Comparison of ENCODE assay signal across 21 cellular contexts in genomic region chr13:36029171-36029570, GRCh38.
DNase-seq lines count a peak whose midpoint lies in the region; ATAC-seq and TF ChIP-seq lines count a peak whose summit lies in the region.
"Had no signal": no experiment of that assay in that cellular context is flagged by ENCODE, and none has a peak within 500 bp of the region (broad histone marks: within the 10 kb centered on the region; RNA-seq: fewer than 3 reads in every experiment).

No MANE protein-coding gene starts in this region.

- H3K4me3 ChIP-seq in breast epithelium (no peak overlapping the region), epithelial cell of esophagus (ENCODE audit: low read length) (no peak overlapping the region)
- H3K4me3 ChIP-seq: lung, prostate gland, SK-N-MC, vagina had no signal

- no peaks in the 10 kb centered on the region for H3K36me3 ChIP-seq in breast epithelium
- H3K36me3 ChIP-seq: prostate gland, vagina had no signal

- H3K27ac ChIP-seq in breast epithelium = peak overlapping the region in 1 of 2 donors; percentile 19
- H3K27ac ChIP-seq: prostate gland, SK-N-MC, vagina had no signal

- H3K4me3 Mint-ChIP-seq in MCF 10A (ENCODE audit: unreplicated experiment) = no peak overlapping the region
- H3K4me3 Mint-ChIP-seq in activated T-helper 17 cell treated with anti-CD3 and anti-CD28 coated beads, Interleukin-2, amount 50 U/mL, for 72 hours = no peak overlapping the region
- H3K4me3 Mint-ChIP-seq: activated CD4-positive, alpha-beta T cell treated with anti-CD3 and anti-CD28 coated beads, Interleukin-2, amount 10 ng/mL, durations not matched to agents 7 days and 5 days; activated naive CD8-positive, alpha-beta T cell; activated T-cell treated with anti-CD3 and anti-CD28 coated beads, Interleukin-2, amount 50 U/mL, for 24 hours; CD4-positive, alpha-beta T cell; natural killer cell had no signal

- TF ChIP-seq CTCF in MCF 10A (IDR thresholded peaks at IDR 0.05; ENCODE audit: unreplicated experiment) (no peak), breast epithelium (IDR thresholded peaks at IDR 0.05) (no peak), epithelial cell of esophagus (IDR thresholded peaks at IDR 0.05; ENCODE audit: insufficient read depth, low read depth, low read length, missing control alignments) (no peak)

- peaks cover 0 to 7% of the 10 kb centered on the region in 2 donors for H3K4me1 ChIP-seq in breast epithelium
- H3K4me1 ChIP-seq: prostate gland had no signal

- TF ChIP-seq POLR2A in breast epithelium (IDR thresholded peaks at IDR 0.05) = no peak

- no peaks in the 10 kb centered on the region for H3K27me3 ChIP-seq in breast epithelium
- H3K27me3 ChIP-seq: vagina had no signal

- no peak overlapping the region for H3K27ac Mint-ChIP-seq in MCF 10A (ENCODE audit: low read depth, unreplicated experiment)
- H3K27ac Mint-ChIP-seq in activated T-helper 17 cell treated with anti-CD3 and anti-CD28 coated beads, Interleukin-2, amount 50 U/mL, for 72 hours = no peak overlapping the region
- H3K27ac Mint-ChIP-seq: activated CD4-positive, alpha-beta T cell treated with anti-CD3 and anti-CD28 coated beads, Interleukin-2, amount 10 ng/mL, durations not matched to agents 7 days and 5 days; activated naive CD8-positive, alpha-beta T cell; activated T-cell treated with anti-CD3 and anti-CD28 coated beads, Interleukin-2, amount 50 U/mL, for 24 hours; CD4-positive, alpha-beta T cell; natural killer cell had no signal

- intact Hi-C loops in MCF 10A (cut with micrococcal nuclease) (no loop called here), breast epithelium (cut with DNase I; ENCODE audit: low total_unique reads) (no loop called here)

- CTCF ChIA-PET in MCF 10A (lab: Yijun Ruan, JAX) = no interaction called here

- DNase-seq in MCF 10A (ENCODE audit: unreplicated experiment) = peak; percentile 47
- DNase-seq in breast epithelium (ENCODE audit: low spot score in 2 of 2) = no peak
- DNase-seq in RPMI7951 (ENCODE audit: low read depth) = peak; percentile 68
- peak; percentile 69 for DNase-seq in epithelial cell of esophagus (ENCODE audit: low read depth)
- DNase-seq in stromal cell of bone marrow (ENCODE audit: low read depth) = peak; percentile 32
- DNase-seq in NCI-H774 (lab: John Stamatoyannopoulos, UW) = no peak
- DNase-seq: activated CD4-positive, alpha-beta T cell treated with anti-CD3 and anti-CD28 coated beads, Interleukin-2, amount 10 ng/mL, durations not matched to agents 7 days and 5 days; activated T-cell treated with anti-CD3 and anti-CD28 coated beads, Interleukin-2, amount 50 U/mL, for 24 hours; CD4-positive, alpha-beta T cell; Karpas-422; natural killer cell; NCI-H1694; NCI-H524 treated with DMSO at 0.1 percent for 48 hours had no signal

- no peaks in the 10 kb centered on the region for H3K36me3 Mint-ChIP-seq in MCF 10A (ENCODE audit: insufficient read depth, unreplicated experiment)
- H3K36me3 Mint-ChIP-seq in activated T-helper 17 cell treated with anti-CD3 and anti-CD28 coated beads, Interleukin-2, amount 50 U/mL, for 72 hours (ENCODE audit: low read depth) = no peaks in the 10 kb centered on the region
- H3K36me3 Mint-ChIP-seq: activated naive CD8-positive, alpha-beta T cell; natural killer cell had no signal

- POLR2A ChIA-PET in MCF 10A (lab: Yijun Ruan, JAX) = no interaction called here

- no peaks in the 10 kb centered on the region for H3K9me3 ChIP-seq in breast epithelium
- H3K9me3 ChIP-seq: prostate gland, vagina had no signal

- no peaks in the 10 kb centered on the region for H3K9me3 Mint-ChIP-seq in MCF 10A (ENCODE audit: unreplicated experiment)
- H3K9me3 Mint-ChIP-seq in activated T-helper 17 cell treated with anti-CD3 and anti-CD28 coated beads, Interleukin-2, amount 50 U/mL, for 72 hours = no peaks in the 10 kb centered on the region

- no peaks in the 10 kb centered on the region for H3K27me3 Mint-ChIP-seq in MCF 10A (ENCODE audit: insufficient read depth, unreplicated experiment)
- H3K27me3 Mint-ChIP-seq in activated T-helper 17 cell treated with anti-CD3 and anti-CD28 coated beads, Interleukin-2, amount 50 U/mL, for 72 hours = no peaks in the 10 kb centered on the region
- H3K27me3 Mint-ChIP-seq: activated CD4-positive, alpha-beta T cell treated with anti-CD3 and anti-CD28 coated beads, Interleukin-2, amount 10 ng/mL, durations not matched to agents 7 days and 5 days; activated naive CD8-positive, alpha-beta T cell; activated T-cell treated with anti-CD3 and anti-CD28 coated beads, Interleukin-2, amount 50 U/mL, for 24 hours; CD4-positive, alpha-beta T cell had no signal

- H3K4me1 Mint-ChIP-seq in MCF 10A (ENCODE audit: insufficient read depth, unreplicated experiment) = peaks cover 13% of the 10 kb centered on the region
- H3K4me1 Mint-ChIP-seq in activated T-helper 17 cell treated with anti-CD3 and anti-CD28 coated beads, Interleukin-2, amount 50 U/mL, for 72 hours = no peaks in the 10 kb centered on the region
- H3K4me1 Mint-ChIP-seq: activated CD4-positive, alpha-beta T cell treated with anti-CD3 and anti-CD28 coated beads, Interleukin-2, amount 10 ng/mL, durations not matched to agents 7 days and 5 days; natural killer cell had no signal

- BruUV-seq in MCF 10A (replicated peaks; lab: Mats Ljungman, UMichigan) = no TSS peak

- ATAC-seq in HG03097 (IDR thresholded peaks at IDR 0.05; ENCODE audit: low FRiP score, unreplicated experiment) = no peak
- no peak for ATAC-seq in activated T-helper 17 cell treated with anti-CD3 and anti-CD28 coated beads, Interleukin-2, amount 50 U/mL, for 72 hours (replicated peaks)
- ATAC-seq: natural killer cell, Panc1 had no signal

Comparison
In these comparisons a context has a peak if more than half of its experiments do, and no peak if none do; other contexts are left out.
1. DNase-seq: peak in MCF 10A (single experiment), RPMI7951 (single experiment), epithelial cell of esophagus (single experiment) and stromal cell of bone marrow (single experiment); none in breast epithelium (0 of 2) and NCI-H774 (single experiment).